8 cellular contexts compared by ENCODE assay signal in genomic region chr15:49620658-49621326, GRCh38. TPM values are rescaled to one million over a fixed set of nuclear protein-coding genes. Genes with fewer than 3 reads are reported as not detected.
DNase-seq lines count a peak whose midpoint lies in the region; ATAC-seq and TF ChIP-seq lines count a peak whose summit lies in the region.

Gene DTWD1, plus strand, starts transcription at chr15:49621048. Its CDS starts 4,120 bp downstream, at chr15:49625168.
A gene with protein sequence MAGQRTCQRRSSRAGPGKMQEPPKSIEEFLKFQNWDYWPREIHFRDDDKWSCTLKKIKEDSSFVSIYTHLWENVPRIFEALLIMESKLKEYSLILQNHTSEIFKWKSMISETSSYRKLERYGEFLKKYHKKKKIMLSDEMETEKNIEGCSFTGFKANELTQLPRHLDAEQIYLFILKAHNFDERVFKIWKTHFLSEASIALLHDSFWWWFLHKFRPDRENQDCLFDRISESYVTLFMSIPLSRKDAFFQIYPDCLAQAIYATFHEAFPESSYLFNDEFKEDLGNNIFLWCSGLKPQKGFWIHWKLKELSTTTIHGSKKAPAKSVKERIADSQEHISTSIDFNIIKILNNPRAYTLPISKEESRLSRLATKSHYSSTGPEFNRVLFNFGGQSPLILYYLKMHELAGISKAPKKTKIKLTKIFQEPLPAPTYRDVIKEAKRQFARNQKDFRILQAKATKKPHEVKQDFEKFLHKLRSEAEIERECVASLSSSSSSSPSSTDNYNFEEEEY (minus strand): TSS chr15:49620818. CDS start chr15:49615171, 5,647 bp downstream.

- H3K9me3 ChIP-seq in esophagus squamous epithelium = peaks cover 0 to 11% (median 5%) of the 10 kb centered on the region in 3 donors

- peak in 3 of 4 donors; percentile 71 to 95 (median 82) for TF ChIP-seq POLR2A in esophagus squamous epithelium (IDR thresholded peaks at IDR 0.05)

- H3K4me3 ChIP-seq in esophagus squamous epithelium = peak within 1 kb of the TSS; percentile 77 to 90 (median 86)

- peak in 2 of 6 experiments; percentile 8 to 44 for TF ChIP-seq CTCF in esophagus squamous epithelium (IDR thresholded peaks at IDR 0.05)

- peak within 1 kb of the TSS; percentile 88 to 96 (median 94) for H3K27ac ChIP-seq in esophagus squamous epithelium

- intact Hi-C loops in esophagus squamous epithelium (cut with DNase I) = no loop called here

- H3K36me3 ChIP-seq in esophagus squamous epithelium = peaks cover 0 to 12% (median 5%) of the 10 kb centered on the region in 3 donors

- 0% methylated on average over 15 to 31 of the region's 59 CpGs for WGBS in esophagus squamous epithelium, 2 donors

- no peaks in the 10 kb centered on the region for H3K27me3 ChIP-seq in esophagus squamous epithelium

- ATAC-seq in GM21737 (IDR thresholded peaks at IDR 0.05; ENCODE audit: unreplicated experiment) = peak; percentile 96

- peak; percentile 71 for DNase-seq in DMS79 (lab: John Stamatoyannopoulos, UW)
- peak; percentile 91 for DNase-seq in KG1 (lab: John Stamatoyannopoulos, UW)
- DNase-seq in activated T-cell treated with anti-CD3 and anti-CD28 coated beads, Interleukin-2, amount 50 U/mL, for 48 hours = peak; percentile 91 to 95
- peak; percentile 82 for DNase-seq in esophagus squamous epithelium (lab: John Stamatoyannopoulos, UW)
- peak; percentile 98 for DNase-seq in myocyte (ENCODE audit: low read depth)
- DNase-seq in stimulated activated CD8-positive, alpha-beta memory T cell treated with anti-CD3 and anti-CD28 coated beads, Interleukin-7, amount 100 ng/mL, for 4 hours (ENCODE audit: low read depth in 2 of 2) = peak; percentile 89 to 93

- H3K4me1 ChIP-seq in esophagus squamous epithelium = peaks cover 4 to 29% (median 9%) of the 10 kb centered on the region in 3 donors

TF ChIP-seq in PFSK-1, 5 proteins besides CTCF, POLR2A, EP300 and RAD21:
- peak; percentile 97 for TF ChIP-seq FOXP2 (optimal IDR thresholded peaks at IDR 0.05; ENCODE audit: borderline replicate concordance, extremely low read depth, extremely low read length, insufficient read depth)
- peak; percentile 91 for TF ChIP-seq POLR2AphosphoS5 (IDR thresholded peaks at IDR 0.05; ENCODE audit: low read depth, low read length)
- TF ChIP-seq REST (IDR thresholded peaks at IDR 0.05; ENCODE audit: insufficient read depth in 1 of 2, low read depth in 2 of 2, low read length in 2 of 2) = peak; percentile 61 to 74
- no peak for TF ChIP-seq SIN3A (IDR thresholded peaks at IDR 0.05; ENCODE audit: borderline replicate concordance, insufficient read depth, low read length)
- peak; percentile 95 for TF ChIP-seq TAF1 (IDR thresholded peaks at IDR 0.05; ENCODE audit: borderline replicate concordance, insufficient read depth, low read length)

RNA-seq across cellular contexts. Expression of gene DTWD1, which starts in this region (rescaled TPM):
- polyA plus RNA-seq in PFSK-1 (2012; ENCODE audit: insufficient read length, low read depth) = 7.4 TPM
- total RNA-seq in esophagus squamous epithelium = 10 to 100 TPM in 3 of 4 donors, 1 to 10 TPM in 1; 6.0 to 12.4 (median 11.6) TPM
- 38.1 and 46.5 TPM in 2 replicates for total RNA-seq in myocyte
- 23.7 TPM for polyA plus RNA-seq in myocyte (2012)

RNA-seq across cellular contexts. Expression of the second gene that starts in this region (rescaled TPM):
- polyA plus RNA-seq in PFSK-1 (2012; ENCODE audit: insufficient read length, low read depth) = 0.93 TPM
- total RNA-seq in esophagus squamous epithelium = 1 to 10 TPM in 3 of 4 donors, under 1 TPM in 1; 0.80 to 4.4 (median 1.6) TPM
- 19.9 and 35.6 TPM in 2 replicates for total RNA-seq in myocyte
- polyA plus RNA-seq in myocyte (2012) = 15.5 TPM

Comparison
In these comparisons a context has a peak if more than half of its experiments do, and no peak if none do; other contexts are left out.
1. Peak in every context shown above with its lines: DNase-seq, ATAC-seq, H3K4me3 ChIP-seq and H3K27ac ChIP-seq.